ENCODE assay signal across 8 cellular contexts in the genomic region with DNA sequence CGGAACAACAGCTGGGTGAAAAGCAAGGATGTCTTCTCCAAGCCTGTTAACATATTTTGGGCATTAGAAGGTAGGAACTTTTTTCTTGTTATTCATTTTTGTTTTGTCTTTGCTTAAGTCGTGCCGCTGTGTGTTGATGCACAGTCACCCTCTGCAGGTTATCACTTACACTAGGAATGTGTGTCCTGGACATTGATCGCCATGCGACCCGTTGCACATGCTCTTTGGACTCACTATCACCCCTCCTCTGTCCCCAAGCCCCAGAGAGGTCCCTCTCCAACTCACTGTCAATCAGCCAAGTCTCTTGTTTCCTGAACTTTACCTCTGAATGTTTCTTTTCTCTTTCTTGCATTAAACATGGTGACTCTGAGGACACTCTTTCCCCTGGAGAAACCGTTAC.
"Had no signal": no experiment of that assay in that cellular context is flagged by ENCODE, and none has a peak within 500 bp of the region (broad histone marks: within the 10 kb centered on the region; RNA-seq: fewer than 3 reads in every experiment).

No MANE protein-coding gene starts in this region.

- H3K4me3 ChIP-seq: GM12878 had no signal

- FAIRE-seq: G401.6, GM12878, GM12891, GM12892, GM18507, GM19239 had no signal

- DNase-seq: GDM1, GF-D8 had no signal

- ATAC-seq: GM12878 had no signal
